Comparison of ENCODE assay signal across 25 cellular contexts in genomic region chr6:141267420-141267819, GRCh38.
"Had no signal": no experiment of that assay in that cellular context is flagged by ENCODE, and none has a peak within 500 bp of the region (broad histone marks: within the 10 kb centered on the region; RNA-seq: fewer than 3 reads in every experiment).

No MANE protein-coding gene starts in this region.

- H3K27ac ChIP-seq: gastrocnemius medialis, pancreas, stomach, suprapubic skin, VCaP had no signal

- H3K4me1 Mint-ChIP-seq: activated CD4-positive, alpha-beta T cell treated with anti-CD3 and anti-CD28 coated beads, Interleukin-2, amount 10 ng/mL, durations not matched to agents 7 days and 5 days; mesothelial cell of epicardium; stimulated activated memory B cell treated with anti-CD40 and anti-IgM and Interleukin-4, amounts not matched to agents 10 μg/mL and 1 μg/mL and 100 μg/mL, for 72 hours had no signal

- H3K36me3 ChIP-seq: gastrocnemius medialis, pancreas, stomach, suprapubic skin, tibial nerve had no signal

- H3K36me3 Mint-ChIP-seq: activated CD8-positive, alpha-beta memory T cell treated with anti-CD3 and anti-CD28 coated beads, Interleukin-2, amount 10 ng/mL, durations not matched to agents 7 days and 5 days; activated naive CD4-positive, alpha-beta T cell treated with anti-CD3 and anti-CD28 coated beads, Interleukin-2, amount 50 U/mL, for 72 hours; brain; mesothelial cell of epicardium; naive thymus-derived CD8-positive, alpha-beta T cell; stimulated activated memory B cell treated with anti-CD40 and anti-IgM and Interleukin-4, amounts not matched to agents 10 μg/mL and 1 μg/mL and 100 μg/mL, for 72 hours had no signal

- H3K9me3 ChIP-seq: gastrocnemius medialis, pancreas, stomach, suprapubic skin had no signal

- H3K4me3 ChIP-seq: gastrocnemius medialis, pancreas, stomach, suprapubic skin, tibial nerve had no signal

- H3K27me3 ChIP-seq: gastrocnemius medialis, pancreas, stomach, suprapubic skin, tibial nerve had no signal

- H3K4me1 ChIP-seq: pancreas, stomach, suprapubic skin had no signal

- ATAC-seq: activated CD4-positive, CD25-positive, alpha-beta regulatory T cell treated with anti-CD3 and anti-CD28 coated beads, Interleukin-2, amount 50 U/mL, for 24 hours; activated CD8-positive, alpha-beta memory T cell treated with anti-CD3 and anti-CD28 coated beads, Interleukin-2, amount 10 ng/mL, durations not matched to agents 7 days and 5 days; activated CD8-positive, alpha-beta T cell treated with anti-CD3 and anti-CD28 coated beads for 36 hours; activated naive CD4-positive, alpha-beta T cell treated with anti-CD3 and anti-CD28 coated beads, Interleukin-2, amount 50 U/mL, for 72 hours; effector memory CD8-positive, alpha-beta T cell; esophagus mucosa; gastrocnemius medialis; left ventricle myocardium superior; naive thymus-derived CD8-positive, alpha-beta T cell; pancreas; right cardiac atrium; stimulated activated memory B cell treated with anti-CD40 and anti-IgM and Interleukin-4, amounts not matched to agents 10 μg/mL and 1 μg/mL and 100 μg/mL, for 72 hours had no signal

- H3K9me3 Mint-ChIP-seq: activated CD4-positive, alpha-beta T cell treated with anti-CD3 and anti-CD28 coated beads, Interleukin-2, amount 10 ng/mL, durations not matched to agents 7 days and 5 days; activated CD8-positive, alpha-beta T cell treated with anti-CD3 and anti-CD28 coated beads for 36 hours; activated naive CD4-positive, alpha-beta T cell treated with anti-CD3 and anti-CD28 coated beads, Interleukin-2, amount 50 U/mL, for 72 hours; effector memory CD8-positive, alpha-beta T cell; naive thymus-derived CD8-positive, alpha-beta T cell; stimulated activated memory B cell treated with anti-CD40 and anti-IgM and Interleukin-4, amounts not matched to agents 10 μg/mL and 1 μg/mL and 100 μg/mL, for 72 hours; T-helper 2 cell treated with Interferon-gamma antibody and Interleukin-4, amounts not matched to agents 5 μg/mL and 100 μg/mL, for 36 hours had no signal

- H3K27me3 Mint-ChIP-seq: activated CD4-positive, alpha-beta T cell treated with anti-CD3 and anti-CD28 coated beads, Interleukin-2, amount 10 ng/mL, durations not matched to agents 7 days and 5 days; activated CD8-positive, alpha-beta memory T cell treated with anti-CD3 and anti-CD28 coated beads, Interleukin-2, amount 10 ng/mL, durations not matched to agents 7 days and 5 days; activated CD8-positive, alpha-beta T cell treated with anti-CD3 and anti-CD28 coated beads for 36 hours; brain; effector memory CD8-positive, alpha-beta T cell; naive thymus-derived CD8-positive, alpha-beta T cell; stimulated activated memory B cell treated with anti-CD40 and anti-IgM and Interleukin-4, amounts not matched to agents 10 μg/mL and 1 μg/mL and 100 μg/mL, for 72 hours had no signal

- DNase-seq: activated CD4-positive, alpha-beta T cell treated with anti-CD3 and anti-CD28 coated beads, Interleukin-2, amount 10 ng/mL, durations not matched to agents 7 days and 5 days; activated CD8-positive, alpha-beta memory T cell treated with anti-CD3 and anti-CD28 coated beads, Interleukin-2, amount 10 ng/mL, durations not matched to agents 7 days and 5 days; activated CD8-positive, alpha-beta T cell treated with anti-CD3 and anti-CD28 coated beads for 36 hours; activated T-cell treated with anti-CD3 and anti-CD28 coated beads for 4 hours; aorta; effector memory CD8-positive, alpha-beta T cell; gastrocnemius medialis; hippocampal formation; left ventricle myocardium superior; mammary epithelial cell; naive thymus-derived CD8-positive, alpha-beta T cell; pancreas; stimulated activated CD4-positive, alpha-beta T cell treated with anti-CD3 and anti-CD28 coated beads, Interleukin-1b, Interleukin-23, amount 100 ng/mL, for 48 hours; stomach had no signal

- H3K27ac Mint-ChIP-seq: activated CD4-positive, alpha-beta T cell treated with anti-CD3 and anti-CD28 coated beads, Interleukin-2, amount 10 ng/mL, durations not matched to agents 7 days and 5 days; activated CD8-positive, alpha-beta memory T cell treated with anti-CD3 and anti-CD28 coated beads, Interleukin-2, amount 10 ng/mL, durations not matched to agents 7 days and 5 days; activated CD8-positive, alpha-beta T cell treated with anti-CD3 and anti-CD28 coated beads for 36 hours; activated naive CD4-positive, alpha-beta T cell treated with anti-CD3 and anti-CD28 coated beads, Interleukin-2, amount 50 U/mL, for 72 hours; brain; effector memory CD8-positive, alpha-beta T cell; mesothelial cell of epicardium; naive thymus-derived CD8-positive, alpha-beta T cell; stimulated activated memory B cell treated with anti-CD40 and anti-IgM and Interleukin-4, amounts not matched to agents 10 μg/mL and 1 μg/mL and 100 μg/mL, for 72 hours; T-helper 2 cell treated with Interferon-gamma antibody and Interleukin-4, amounts not matched to agents 5 μg/mL and 100 μg/mL, for 36 hours had no signal

- H3K4me3 Mint-ChIP-seq: activated CD4-positive, alpha-beta T cell treated with anti-CD3 and anti-CD28 coated beads, Interleukin-2, amount 10 ng/mL, durations not matched to agents 7 days and 5 days; activated CD8-positive, alpha-beta memory T cell treated with anti-CD3 and anti-CD28 coated beads, Interleukin-2, amount 10 ng/mL, durations not matched to agents 7 days and 5 days; activated CD8-positive, alpha-beta T cell treated with anti-CD3 and anti-CD28 coated beads for 36 hours; brain; effector memory CD8-positive, alpha-beta T cell; mesothelial cell of epicardium; naive thymus-derived CD8-positive, alpha-beta T cell; stimulated activated memory B cell treated with anti-CD40 and anti-IgM and Interleukin-4, amounts not matched to agents 10 μg/mL and 1 μg/mL and 100 μg/mL, for 72 hours; T-helper 2 cell treated with Interferon-gamma antibody and Interleukin-4, amounts not matched to agents 5 μg/mL and 100 μg/mL, for 36 hours had no signal
